30 cellular contexts compared by ENCODE assay signal in the genomic region with DNA sequence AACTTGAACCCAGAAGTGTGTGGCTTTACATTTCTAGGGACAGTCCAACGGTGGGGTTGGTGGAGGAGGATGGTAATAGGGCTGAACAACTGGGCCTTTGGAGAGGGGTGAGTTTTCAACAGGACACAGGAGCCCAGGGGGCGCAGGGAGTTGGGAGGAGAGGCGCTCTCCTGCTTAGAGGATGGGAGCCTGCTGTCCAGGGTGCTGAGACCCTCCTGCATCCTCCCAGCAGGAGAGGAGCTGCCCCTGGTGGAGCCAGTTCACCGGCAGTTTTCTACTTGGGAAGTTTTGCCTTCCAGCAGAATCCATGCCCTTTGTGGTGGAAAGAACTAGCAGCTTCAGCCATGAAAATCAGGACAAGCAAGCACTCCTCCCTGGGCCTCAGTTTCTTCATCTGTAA. TPM values are rescaled to one million over a fixed set of nuclear protein-coding genes. Genes with fewer than 3 reads are reported as not detected.
A peak's percentile ranks its signal among the peaks of the same experiment; 100 is the strongest.
DNase-seq lines count a peak whose midpoint lies in the region; ATAC-seq and TF ChIP-seq lines count a peak whose summit lies in the region.
"Had no signal": no experiment of that assay in that cellular context is flagged by ENCODE, and none has a peak within 500 bp of the region (broad histone marks: within the 10 kb centered on the region; RNA-seq: fewer than 3 reads in every experiment).

No MANE protein-coding gene starts in this region.

- intact Hi-C loops in Calu3 (cut with micrococcal nuclease; ENCODE audit: unreplicated experiment) = no loop called here

- H3K4me3 Mint-ChIP-seq in Calu3 (ENCODE audit: low read depth, unreplicated experiment) = no peak overlapping the region
- H3K4me3 Mint-ChIP-seq: activated CD8-positive, alpha-beta T cell treated with anti-CD3 and anti-CD28 coated beads, Interleukin-2, amount 10 ng/mL, durations not matched to agents 7 days and 5 days; activated naive CD4-positive, alpha-beta T cell treated with anti-CD3 and anti-CD28 coated beads, Interleukin-2, amount 50 U/mL, for 24 hours; CD14-positive monocyte; memory B cell; stimulated activated memory B cell treated with anti-CD40 and anti-IgM and Interleukin-4, amounts not matched to agents 10 μg/mL and 1 μg/mL and 100 μg/mL, for 72 hours had no signal

- H3K4me2 ChIP-seq in SK-N-SH (no peak overlapping the region), hepatocyte (no peak overlapping the region), osteoblast (ENCODE audit: insufficient read depth, low read length) (no peak overlapping the region)

- no peaks in the 10 kb centered on the region for H3K79me2 ChIP-seq in SK-N-SH (ENCODE audit: insufficient read depth)
- no peaks in the 10 kb centered on the region for H3K79me2 ChIP-seq in hepatocyte
- H3K79me2 ChIP-seq in osteoblast (ENCODE audit: insufficient read depth, low read length) = no peaks in the 10 kb centered on the region

- DNase-seq in ELF-1 (ENCODE audit: low read depth, low spot score) (peak; percentile 70), SK-N-SH (no peak), hepatocyte (ENCODE audit: low spot score) (peak; percentile 43), osteoblast (ENCODE audit: insufficient read length, low spot score, missing footprints) (peak; percentile 85), foreskin fibroblast (no peak), NCI-H1417 (lab: John Stamatoyannopoulos, UW) (no peak), Calu3 (no peak)
- DNase-seq: activated CD4-positive, alpha-beta T cell treated with anti-CD3 and anti-CD28 coated beads for 4 hours; activated CD8-positive, alpha-beta T cell treated with anti-CD3 and anti-CD28 coated beads, Interleukin-2, amount 10 ng/mL, durations not matched to agents 7 days and 5 days; amniotic stem cell; brain microvascular endothelial cell; DMS79 treated with DMSO at 0.1 percent for 48 hours; esophagus squamous epithelium; gastrocnemius medialis; GOT3; MV-4-11; NCI-H1436 treated with DMSO at 0.1 percent for 48 hours; NCI-H2081 treated with DMSO at 0.1 percent for 48 hours; NCI-H226; NCI-H526 treated with DMSO at 0.1 percent for 48 hours; PC-3; transverse colon had no signal

- no peak for TF ChIP-seq EP300 in SK-N-SH (IDR thresholded peaks at IDR 0.05; ENCODE audit: borderline replicate concordance in 1 of 2, low read depth in 1 of 2, low read length in 1 of 2)

- H3K27ac Mint-ChIP-seq in Calu3 (ENCODE audit: unreplicated experiment) = no peak overlapping the region
- H3K27ac Mint-ChIP-seq: activated CD8-positive, alpha-beta T cell treated with anti-CD3 and anti-CD28 coated beads, Interleukin-2, amount 10 ng/mL, durations not matched to agents 7 days and 5 days; activated naive CD4-positive, alpha-beta T cell treated with anti-CD3 and anti-CD28 coated beads, Interleukin-2, amount 50 U/mL, for 24 hours; CD14-positive monocyte; stimulated activated memory B cell treated with anti-CD40 and anti-IgM and Interleukin-4, amounts not matched to agents 10 μg/mL and 1 μg/mL and 100 μg/mL, for 72 hours had no signal

- H2AFZ ChIP-seq in SK-N-SH (ENCODE audit: low read depth) (no peak overlapping the region), hepatocyte (no peak overlapping the region), osteoblast (ENCODE audit: low read length) (no peak overlapping the region)

- no peak for ATAC-seq in HG02798 (IDR thresholded peaks at IDR 0.05; ENCODE audit: poor library complexity, unreplicated experiment)
- ATAC-seq: activated CD8-positive, alpha-beta T cell treated with anti-CD3 and anti-CD28 coated beads, Interleukin-2, amount 10 ng/mL, durations not matched to agents 7 days and 5 days; gastrocnemius medialis; PC-3; stimulated activated memory B cell treated with anti-CD40 and anti-IgM and Interleukin-4, amounts not matched to agents 10 μg/mL and 1 μg/mL and 100 μg/mL, for 72 hours had no signal

- no peak overlapping the region for H3K4me3 ChIP-seq in SK-N-SH (ENCODE audit: low read depth in 2 of 2, low read length in 1 of 2)
- H3K4me3 ChIP-seq in hepatocyte = no peak overlapping the region
- H3K4me3 ChIP-seq in osteoblast (ENCODE audit: insufficient read depth, low read length) = no peak overlapping the region
- no peak overlapping the region for H3K4me3 ChIP-seq in foreskin fibroblast (ENCODE audit: low read depth in 1 of 2, low read length in 2 of 2)
- H3K4me3 ChIP-seq: esophagus squamous epithelium, gastrocnemius medialis, transverse colon had no signal

- no peaks in the 10 kb centered on the region for H4K20me1 ChIP-seq in SK-N-SH (ENCODE audit: insufficient read depth)
- H4K20me1 ChIP-seq in hepatocyte (ENCODE audit: insufficient read depth, poor library complexity, severe bottlenecking) = no peaks in the 10 kb centered on the region
- no peaks in the 10 kb centered on the region for H4K20me1 ChIP-seq in osteoblast (ENCODE audit: insufficient read depth, low read length)

- H3K27me3 ChIP-seq in SK-N-SH (ENCODE audit: insufficient read depth) (no peaks in the 10 kb centered on the region), hepatocyte (peaks cover 8% of the 10 kb centered on the region), osteoblast (ENCODE audit: insufficient read depth, low read length) (no peaks in the 10 kb centered on the region)
- H3K27me3 ChIP-seq: esophagus squamous epithelium, gastrocnemius medialis, transverse colon had no signal

- no peaks in the 10 kb centered on the region for H3K9me3 Mint-ChIP-seq in Calu3 (ENCODE audit: low read depth, unreplicated experiment)
- H3K9me3 Mint-ChIP-seq: activated naive CD4-positive, alpha-beta T cell treated with anti-CD3 and anti-CD28 coated beads, Interleukin-2, amount 50 U/mL, for 24 hours; activated T-helper 2 cell treated with anti-CD3 and anti-CD28 coated beads, Interferon-gamma antibody, Interleukin-2, Interleukin-4, amounts not matched to agents 10 μg/mL and 5 μg/mL and 100 μg/mL, durations not matched to agents 14 hours and 24 hours and 36 hours; CD14-positive monocyte; memory B cell; stimulated activated memory B cell treated with anti-CD40 and anti-IgM and Interleukin-4, amounts not matched to agents 10 μg/mL and 1 μg/mL and 100 μg/mL, for 72 hours had no signal

- no peaks in the 10 kb centered on the region for H3K27me3 Mint-ChIP-seq in Calu3 (ENCODE audit: unreplicated experiment)
- H3K27me3 Mint-ChIP-seq: activated naive CD4-positive, alpha-beta T cell treated with anti-CD3 and anti-CD28 coated beads, Interleukin-2, amount 50 U/mL, for 24 hours; memory B cell; stimulated activated memory B cell treated with anti-CD40 and anti-IgM and Interleukin-4, amounts not matched to agents 10 μg/mL and 1 μg/mL and 100 μg/mL, for 72 hours had no signal

- H3K4me1 Mint-ChIP-seq in Calu3 (ENCODE audit: low read depth, unreplicated experiment) = peaks cover 25% of the 10 kb centered on the region
- H3K4me1 Mint-ChIP-seq: CD14-positive monocyte had no signal

- no peak overlapping the region for H3K9ac ChIP-seq in SK-N-SH

- no peaks in the 10 kb centered on the region for H3K36me3 Mint-ChIP-seq in Calu3 (ENCODE audit: insufficient read depth, unreplicated experiment)
- H3K36me3 Mint-ChIP-seq: activated naive CD4-positive, alpha-beta T cell treated with anti-CD3 and anti-CD28 coated beads, Interleukin-2, amount 50 U/mL, for 24 hours had no signal

- no peak for TF ChIP-seq CTCF in SK-N-SH (IDR thresholded peaks at IDR 0.05)
- no peak for TF ChIP-seq CTCF in hepatocyte (IDR thresholded peaks at IDR 0.05; ENCODE audit: poor library complexity)
- TF ChIP-seq CTCF in osteoblast (IDR thresholded peaks at IDR 0.05; ENCODE audit: extremely low read depth, low read depth, low read length) = no peak
- TF ChIP-seq CTCF in foreskin fibroblast (IDR thresholded peaks at IDR 0.05; ENCODE audit: low read depth, low read length) = no peak
- no peak for TF ChIP-seq CTCF in Calu3 (IDR thresholded peaks at IDR 0.05; ENCODE audit: unreplicated experiment)

- CTCF ChIA-PET in SK-N-SH (lab: Yijun Ruan, JAX) = interaction anchor here (0.8 to 1.6 kb wide), 5 partner anchors 10 to 94 kb away, joined by 3 to 12 read pairs (median 4); no protein-coding TSS in a partner anchor
- CTCF ChIA-PET in Calu3 (lab: Charles Lee) = no interaction called here

- TF ChIP-seq RAD21 in SK-N-SH (IDR thresholded peaks at IDR 0.05; ENCODE audit: low read length) = no peak

- 84% methylated on average over 4 of the region's 4 CpGs for WGBS in SK-N-SH (ENCODE audit: low lambda C conversion rate)
- 67% methylated on average over 4 of the region's 4 CpGs for WGBS in hepatocyte (ENCODE audit: low lambda C conversion rate, missing lambda C conversion rate)

- H3K36me3 ChIP-seq in SK-N-SH (replicated peaks in 1 of 2; ENCODE audit: control insufficient read depth in 1 of 2, insufficient read depth in 2 of 2, low read length in 1 of 2) = no peaks in the 10 kb centered on the region
- no peaks in the 10 kb centered on the region for H3K36me3 ChIP-seq in hepatocyte (replicated peaks; ENCODE audit: insufficient read depth, low read depth)
- peaks cover 5% of the 10 kb centered on the region for H3K36me3 ChIP-seq in osteoblast (ENCODE audit: insufficient read depth, low read length)
- H3K36me3 ChIP-seq: brain microvascular endothelial cell, gastrocnemius medialis, transverse colon had no signal

- POLR2A ChIA-PET in SK-N-SH (lab: Yijun Ruan, JAX) = no interaction called here

- H3K4me1 ChIP-seq in SK-N-SH (ENCODE audit: control insufficient read depth in 1 of 2, insufficient read depth in 2 of 2, low read depth in 1 of 2, low read length in 1 of 2) (peaks cover 0 to 28% of the 10 kb centered on the region in 2 experiments; a peak in 2 of 4 replicates), hepatocyte (ENCODE audit: insufficient read depth) (peaks cover 4% of the 10 kb centered on the region), osteoblast (ENCODE audit: insufficient read depth, low read length) (no peaks in the 10 kb centered on the region)
- H3K4me1 ChIP-seq: gastrocnemius medialis had no signal

- H3F3A ChIP-seq in SK-N-SH (replicated peaks; ENCODE audit: insufficient read depth) = no peaks in the 10 kb centered on the region

- H3K27ac ChIP-seq in SK-N-SH (ENCODE audit: low read depth in 2 of 2, low read length in 1 of 2) (no peak overlapping the region), hepatocyte (no peak overlapping the region), osteoblast (ENCODE audit: low read depth, low read length) (no peak overlapping the region)
- H3K27ac ChIP-seq: brain microvascular endothelial cell, esophagus squamous epithelium, gastrocnemius medialis, neutrophil, transverse colon, VCaP had no signal

- H3K9me3 ChIP-seq in SK-N-SH (no peaks in the 10 kb centered on the region), hepatocyte (ENCODE audit: low read depth) (no peaks in the 10 kb centered on the region), osteoblast (ENCODE audit: low read depth, low read length) (no peaks in the 10 kb centered on the region)
- H3K9me3 ChIP-seq: esophagus squamous epithelium, gastrocnemius medialis, neutrophil, transverse colon had no signal

- BruUV-seq in Calu3 (replicated peaks; lab: Mats Ljungman, UMichigan) = no TSS peak

- H3K9me2 ChIP-seq in SK-N-SH (no peaks in the 10 kb centered on the region), hepatocyte (replicated peaks; ENCODE audit: insufficient read depth) (no peaks in the 10 kb centered on the region)

RNA-seq across cellular contexts. Expression of gene KCNC4, which starts 8.6 kb away (rescaled TPM):
- 0.37 and 0.51 TPM in 2 replicates for polyA plus RNA-seq in SK-N-SH (2012; rRNA removed)
- polyA plus RNA-seq in SK-N-SH (2012; cell fraction: cytosol; rRNA removed) = 0.21 and 0.35 TPM in 2 replicates
- polyA plus RNA-seq in SK-N-SH (2012; cell fraction: nucleus; rRNA removed) = 1.2 and 1.6 TPM in 2 replicates
- 1.3 and 2.1 TPM in 2 replicates for total RNA-seq in hepatocyte
- 4.6 and 4.8 TPM in 2 replicates for polyA plus RNA-seq in hepatocyte
- total RNA-seq in osteoblast = 1.4 and 1.5 TPM in 2 replicates
- total RNA-seq in Calu3 (2022) = 16.0 and 24.3 TPM in 2 replicates

Comparison
In these comparisons a context has a peak if more than half of its experiments do, and no peak if none do; other contexts are left out.
1. DNase-seq: peak in ELF-1 (single experiment), hepatocyte (single experiment) and osteoblast (single experiment); none in SK-N-SH (single experiment), foreskin fibroblast (0 of 2), NCI-H1417 (0 of 3) and Calu3 (single experiment).